In the genomic region with DNA sequence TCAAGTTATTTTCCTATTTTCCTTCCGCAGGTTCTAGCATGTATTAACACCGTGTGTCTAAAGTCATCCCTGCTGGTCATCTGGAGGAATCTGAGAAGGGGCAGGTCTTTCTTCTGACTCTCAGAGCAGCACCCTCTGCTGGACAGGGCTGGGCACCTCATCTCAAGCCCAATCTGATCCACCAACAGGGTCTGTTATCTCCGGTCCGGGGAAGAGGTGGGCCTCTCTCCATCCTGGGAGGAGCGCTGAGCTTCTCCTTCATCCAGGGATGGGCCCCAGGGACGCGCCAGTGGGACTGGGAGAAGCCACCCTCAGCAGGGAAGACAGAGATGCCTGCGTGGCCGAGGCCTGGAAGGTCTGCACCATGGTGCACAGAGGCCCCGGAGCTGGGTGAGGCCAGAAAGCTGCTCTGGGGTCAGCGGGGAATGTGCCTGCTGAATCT, we compare ENCODE assay signal across 8 cellular contexts. TPM values are rescaled to one million over a fixed set of nuclear protein-coding genes. Genes with fewer than 3 reads are reported as not detected.
DNase-seq lines count a peak whose midpoint lies in the region; ATAC-seq, FAIRE-seq and TF ChIP-seq lines count a peak whose summit lies in the region.

No MANE protein-coding gene starts in this region.

- no peak for TF ChIP-seq POLR2A in GM12878 (IDR thresholded peaks at IDR 0.05; ENCODE audit: low read depth, low read length)

- RAD21 ChIA-PET in GM12878 (lab: Charles Lee; ENCODE audit: unreplicated experiment), result no interaction called here

- TF ChIP-seq CTCF in AG09319 (IDR thresholded peaks at IDR 0.05; ENCODE audit: low read depth, low read length) (peak; percentile 52), SU-DHL-6 (IDR thresholded peaks at IDR 0.05; ENCODE audit: insufficient read depth, low read length, poor library complexity, severe bottlenecking) (peak; percentile 61), GM12878 (IDR thresholded peaks at IDR 0.05 in 2 of 3, conservative IDR thresholded peaks at IDR 0.05 in 1 of 3; ENCODE audit: control insufficient read depth in 2 of 3, extremely low read depth in 1 of 3, insufficient read depth in 1 of 3, low read depth in 3 of 3, low read length in 3 of 3) (peak; percentile 11 to 38 (median 36); a peak in 4 of 6 replicates)

- no peak overlapping the region for H3K4me3 ChIP-seq in H7 (ENCODE audit: insufficient read depth, low read depth, low read length)
- no peak overlapping the region for H3K4me3 ChIP-seq in SU-DHL-6 (ENCODE audit: insufficient read depth, low read length, poor library complexity, severe bottlenecking)
- no peak overlapping the region for H3K4me3 ChIP-seq in GM12878

- SMC1A ChIA-PET in GM12878 (lab: Charles Lee; ENCODE audit: uncharacterized antibody, unreplicated experiment), result no interaction called here

- no peaks in the 10 kb centered on the region for H3K4me1 ChIP-seq in GM12878 (ENCODE audit: control insufficient read depth, insufficient read depth, low read length)

- CTCF ChIA-PET in GM12878 (lab: Yijun Ruan, JAX), result no interaction called here

- H3K9ac ChIP-seq in SU-DHL-6 (ENCODE audit: low read length), result no peak overlapping the region
- no peak overlapping the region for H3K9ac ChIP-seq in GM12878 (ENCODE audit: control insufficient read depth, insufficient read depth, low read length)

- WGBS in GM12878 (ENCODE audit: insufficient coverage, insufficient replicate concordance, low lambda C conversion rate, missing lambda C conversion rate), result 14% methylated on average over 11 of the region's 11 CpGs

- ATAC-seq in GM12878 (peak; percentile 71), HG03025 (IDR thresholded peaks at IDR 0.05; ENCODE audit: low FRiP score, unreplicated experiment) (no peak), HG03432 (IDR thresholded peaks at IDR 0.05; ENCODE audit: unreplicated experiment) (no peak)

- H4K20me1 ChIP-seq in SU-DHL-6 (ENCODE audit: low read depth, low read length), result no peaks in the 10 kb centered on the region
- no peaks in the 10 kb centered on the region for H4K20me1 ChIP-seq in GM12878 (ENCODE audit: control insufficient read depth, insufficient read depth)

- H3K4me2 ChIP-seq in SU-DHL-6 (ENCODE audit: low read depth, low read length, poor library complexity, severe bottlenecking) (no peak overlapping the region), GM12878 (ENCODE audit: control insufficient read depth, insufficient read depth) (no peak overlapping the region)

- H2AFZ ChIP-seq in SU-DHL-6 (ENCODE audit: low read depth, low read length, severe bottlenecking) (no peak overlapping the region), GM12878 (ENCODE audit: control insufficient read depth, low read depth, low read length) (no peak overlapping the region)

- H3K27ac ChIP-seq in SU-DHL-6 (ENCODE audit: low read depth, low read length) (no peak overlapping the region), GM12878 (ENCODE audit: control insufficient read depth, insufficient read depth) (no peak overlapping the region)

- no TSS peak for BruUV-seq in GM12878 (replicated peaks; lab: Mats Ljungman, UMichigan)

- DNase-seq in AG09319 (ENCODE audit: extremely low read depth, low read depth), result peak; percentile 11
- DNase-seq in H7, result peak; percentile 92
- no peak for DNase-seq in GM12878 (ENCODE audit: low read depth, low spot score)
- DNase-seq in iPS DF 19.7 (ENCODE audit: low read depth, low spot score), result peak; percentile 75
- peak; percentile 61 for DNase-seq in stimulated activated CD4-positive, alpha-beta T cell treated with anti-CD3 and anti-CD28 coated beads, Interleukin-15, amount 100 ng/mL, for 24 hours

- POLR2A ChIA-PET in GM12878 (lab: Charles Lee), result no interaction called here

- H3K27me3 ChIP-seq in H7 (ENCODE audit: control insufficient read depth, insufficient read depth, low read length) (no peaks in the 10 kb centered on the region), SU-DHL-6 (ENCODE audit: low read length) (no peaks in the 10 kb centered on the region; the same call in 1 of the 2 replicates), GM12878 (replicated peaks in 1 of 2; ENCODE audit: control insufficient read depth in 2 of 2, insufficient read depth in 2 of 2, low read length in 1 of 2) (no peaks in the 10 kb centered on the region)

- H3K9me2 ChIP-seq in SU-DHL-6 (replicated peaks; ENCODE audit: insufficient read depth, low read length), result no peaks in the 10 kb centered on the region

- FAIRE-seq in GM12878 (lab: Jason Lieb, UNC), result no peak

- H3F3A ChIP-seq in SU-DHL-6 (ENCODE audit: insufficient read depth), result no peaks in the 10 kb centered on the region

- H3K9me3 ChIP-seq in SU-DHL-6 (ENCODE audit: insufficient read depth, low read length) (no peaks in the 10 kb centered on the region), GM12878 (replicated peaks; ENCODE audit: control insufficient read depth, insufficient read depth, low read length) (no peaks in the 10 kb centered on the region; the same call in 2 of the 3 replicates)

- intact Hi-C loops in GM12878 (cut with micrococcal nuclease; ENCODE audit: unreplicated experiment), result no loop called here

- in situ Hi-C loops in GM12878 (cut with MboI), result no loop called here

- H3K79me2 ChIP-seq in SU-DHL-6 (ENCODE audit: insufficient read depth, low read length) (no peaks in the 10 kb centered on the region), GM12878 (ENCODE audit: control insufficient read depth, insufficient read depth, low read length) (no peaks in the 10 kb centered on the region)

- peak; percentile 7; the same call in 1 of the 2 replicates for TF ChIP-seq RAD21 in GM12878 (IDR thresholded peaks at IDR 0.05; ENCODE audit: insufficient read depth, low read depth, low read length)

- TF ChIP-seq EP300 in GM12878 (IDR thresholded peaks at IDR 0.05; ENCODE audit: borderline replicate concordance in 1 of 2, control insufficient read depth in 1 of 2, low read depth in 2 of 2, low read length in 2 of 2), result no peak

- H3K36me3 ChIP-seq in H7 (replicated peaks; ENCODE audit: control insufficient read depth, insufficient read depth, low read length) (no peaks in the 10 kb centered on the region), SU-DHL-6 (ENCODE audit: low read length) (no peaks in the 10 kb centered on the region), GM12878 (ENCODE audit: control insufficient read depth in 2 of 2, insufficient read depth in 2 of 2, low read length in 1 of 2) (no peaks in the 10 kb centered on the region)

TF ChIP-seq in GM12878, 131 proteins besides CTCF, POLR2A, EP300 and RAD21:
- TF ChIP-seq SUZ12 (IDR thresholded peaks at IDR 0.05; ENCODE audit: unreplicated experiment), result no peak
- TF ChIP-seq SMC3 (IDR thresholded peaks at IDR 0.05; ENCODE audit: borderline replicate concordance, low read length), result peak; percentile 33; the same call in 1 of the 2 replicates

RNA-seq across cellular contexts. Expression of gene ZNF331, which starts 26.0 kb away (rescaled TPM):
- total RNA-seq in H7 (2014; rRNA removed; shearing (Covaris generic)), result 23.2 and 32.4 TPM in 2 replicates
- total RNA-seq in GM12878 (2013; cell fraction: nucleolus; rRNA removed), result 32.4 and 34.7 TPM in 2 replicates
- total RNA-seq in GM12878 (2014; rRNA removed) (4.3 and 5.4 TPM in 2 replicates), GM12878 (2014; rRNA removed; fragmentation: Illumina TruSeq; extraction: Trizol) (5.1 and 5.6 TPM in 2 replicates), GM12878 (2021) (5.4 and 6.1 TPM in 2 replicates)
- polyA plus RNA-seq in GM12878 (2011; ENCODE audit: low read depth), result 6.7 TPM
- polyA plus RNA-seq in GM12878 (2011; rRNA removed) (11.5 and 12.1 TPM in 2 replicates), GM12878 (2014; fragmentation: Illumina TruSeq; extraction: Trizol) (5.0 and 5.5 TPM in 2 replicates), GM12878 (2014; fragmentation: Nextera tagmentation; extraction: Ambion mirVana) (1 to 10 TPM; 2.6 to 2.8 TPM), GM12878 (2014; rRNA removed) (4.1 and 5.1 TPM in 2 replicates), GM12878 (2016; fragmentation: Nextera tagmentation; extraction: Ambion mirVana) (1 to 10 TPM; 6.1 to 6.6 TPM)
- polyA plus RNA-seq in GM12878 (2011; cell fraction: cytosol; rRNA removed), result 8.6 and 9.4 TPM in 2 replicates
- 17.1 and 20.4 TPM in 2 replicates for polyA plus RNA-seq in GM12878 (2011; cell fraction: nucleus; rRNA removed)
- 9.4 and 10.7 TPM in 2 replicates for polyA plus RNA-seq in GM12878 (2012)
- 10.0 TPM in 2 replicates for polyA minus RNA-seq in GM12878 (2011; rRNA and poly(A)+ RNA removed)
- polyA minus RNA-seq in GM12878 (2011; cell fraction: cytosol; rRNA and poly(A)+ RNA removed), result 5.2 and 7.2 TPM in 2 replicates
- polyA minus RNA-seq in GM12878 (2011; cell fraction: nucleus; rRNA and poly(A)+ RNA removed), result 8.7 and 18.4 TPM in 2 replicates

RNA-seq across cellular contexts. Expression of gene ZNF813, which starts 44.4 kb away (rescaled TPM):
- 12.0 and 13.9 TPM in 2 replicates for total RNA-seq in H7 (2014; rRNA removed; shearing (Covaris generic))
- total RNA-seq in GM12878 (2013; cell fraction: nucleolus; rRNA removed), result 18.0 and 18.6 TPM in 2 replicates
- total RNA-seq in GM12878 (2014; rRNA removed) (2.1 and 3.0 TPM in 2 replicates), GM12878 (2014; rRNA removed; fragmentation: Illumina TruSeq; extraction: Trizol) (4.8 and 5.1 TPM in 2 replicates), GM12878 (2021) (2.9 and 3.4 TPM in 2 replicates)
- polyA plus RNA-seq in GM12878 (2011; ENCODE audit: low read depth), result 1.6 TPM
- polyA plus RNA-seq in GM12878 (2011; rRNA removed) (4.3 and 7.6 TPM in 2 replicates), GM12878 (2014; fragmentation: Illumina TruSeq; extraction: Trizol) (2.7 and 3.4 TPM in 2 replicates), GM12878 (2014; fragmentation: Nextera tagmentation; extraction: Ambion mirVana) (under 1 TPM; 0.27 to 0.84 TPM), GM12878 (2014; rRNA removed) (1.2 and 1.3 TPM in 2 replicates), GM12878 (2016; fragmentation: Nextera tagmentation; extraction: Ambion mirVana) (1 to 10 TPM; 2.4 to 2.9 TPM)
- 1.7 and 2.0 TPM in 2 replicates for polyA plus RNA-seq in GM12878 (2011; cell fraction: cytosol; rRNA removed)
- 1.5 and 1.9 TPM in 2 replicates for polyA plus RNA-seq in GM12878 (2011; cell fraction: nucleus; rRNA removed)
- polyA plus RNA-seq in GM12878 (2012), result 2.8 TPM in 2 replicates
- 5.0 and 8.6 TPM in 2 replicates for polyA minus RNA-seq in GM12878 (2011; rRNA and poly(A)+ RNA removed)
- 2.5 and 3.3 TPM in 2 replicates for polyA minus RNA-seq in GM12878 (2011; cell fraction: cytosol; rRNA and poly(A)+ RNA removed)
- polyA minus RNA-seq in GM12878 (2011; cell fraction: nucleus; rRNA and poly(A)+ RNA removed), result 1.9 and 2.7 TPM in 2 replicates
